ENCODE assay signal across 24 cellular contexts in the genomic region with DNA sequence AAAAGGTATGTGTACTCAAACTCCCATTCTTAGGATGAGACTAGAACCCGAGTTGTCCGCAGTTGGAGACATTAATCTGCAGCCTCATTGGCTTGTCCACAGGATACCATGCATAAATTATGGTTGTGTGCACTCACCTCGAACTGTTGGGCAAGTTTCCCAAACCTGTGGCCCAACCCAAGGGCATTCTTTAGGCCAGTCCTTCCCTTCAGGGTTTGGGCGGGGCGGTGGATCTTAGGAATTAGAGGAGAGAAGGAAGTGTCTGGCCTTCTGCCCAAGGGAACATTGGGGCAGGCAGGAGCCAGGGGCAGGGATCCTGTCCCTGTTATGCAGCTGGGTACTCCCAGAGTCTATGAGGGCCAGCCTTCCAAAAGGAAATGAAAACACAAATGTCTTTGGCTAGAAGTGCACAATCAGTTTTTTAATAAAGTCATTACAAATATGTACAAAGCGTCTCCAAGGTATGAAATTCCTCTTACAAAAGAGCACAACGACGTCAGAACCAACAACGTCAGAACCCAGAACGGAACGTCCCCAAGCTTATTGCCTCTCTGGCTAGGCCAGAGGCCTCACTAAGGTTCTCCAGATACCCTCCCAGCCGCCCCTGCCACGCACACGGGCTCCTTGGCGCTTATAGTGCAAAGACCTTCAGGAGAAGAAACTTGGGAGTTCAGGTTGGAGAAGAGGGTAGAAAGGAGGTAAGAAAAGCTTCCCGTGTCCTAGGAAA. TPM values are rescaled to one million over a fixed set of nuclear protein-coding genes. Genes with fewer than 3 reads are reported as not detected.
"Had no signal": no experiment of that assay in that cellular context is flagged by ENCODE, and none has a peak within 500 bp of the region (broad histone marks: within the 10 kb centered on the region; RNA-seq: fewer than 3 reads in every experiment).

No MANE protein-coding gene starts in this region.

- DNase-seq: activated B cell treated with CpG ODN at 0.5 μM for 24 hours; activated CD4-positive, alpha-beta T cell treated with anti-CD3 and anti-CD28 coated beads, Interleukin-2, amount 10 ng/mL, durations not matched to agents 24 days and 14 days; activated CD8-positive, alpha-beta memory T cell treated with anti-CD3 and anti-CD28 coated beads, Interleukin-2, amount 50 U/mL, for 48 hours; activated CD8-positive, alpha-beta T cell treated with anti-CD3 and anti-CD28 coated beads, Interleukin-2, amount 10 ng/mL, durations not matched to agents 7 days and 5 days; activated gamma-delta T cell treated with Interleukin-2 at 50 U/mL for 16 hours; amniotic stem cell; body of pancreas; central memory CD4-positive, alpha-beta T cell; effector CD4-positive, alpha-beta T cell; foreskin keratinocyte; glutamatergic neuron; hypothalamus; kidney glomerular epithelial cell; naive B cell; pancreas; sigmoid colon; T-helper 2 cell had no signal

- H3K9me3 ChIP-seq: body of pancreas, pancreas, sigmoid colon, thyroid gland had no signal

- ATAC-seq: activated CD8-positive, alpha-beta T cell treated with anti-CD3 and anti-CD28 coated beads, Interleukin-2, amount 10 ng/mL, durations not matched to agents 7 days and 5 days; body of pancreas; foreskin keratinocyte; pancreas; stimulated activated effector memory CD8-positive, alpha-beta T cell treated with anti-CD3 and anti-CD28 coated beads, Interleukin-12 subunit alpha, Interleukin-12 subunit beta, amount 100 ng/mL, for 72 hours had no signal

- H3K27ac Mint-ChIP-seq: activated B cell treated with CpG ODN at 0.5 μM for 24 hours; activated CD4-positive, alpha-beta T cell treated with anti-CD3 and anti-CD28 coated beads, Interleukin-2, amount 10 ng/mL, durations not matched to agents 24 days and 14 days; activated CD8-positive, alpha-beta T cell treated with anti-CD3 and anti-CD28 coated beads, Interleukin-2, amount 10 ng/mL, durations not matched to agents 7 days and 5 days; activated naive CD8-positive, alpha-beta T cell; mesothelial cell of epicardium; stimulated activated effector memory CD8-positive, alpha-beta T cell treated with anti-CD3 and anti-CD28 coated beads, Interleukin-12 subunit alpha, Interleukin-12 subunit beta, amount 100 ng/mL, for 72 hours had no signal

- H3K27me3 ChIP-seq: body of pancreas, thyroid gland had no signal

- H3K4me1 Mint-ChIP-seq: activated CD4-positive, alpha-beta T cell treated with anti-CD3 and anti-CD28 coated beads, Interleukin-2, amount 10 ng/mL, durations not matched to agents 24 days and 14 days; stimulated activated effector memory CD8-positive, alpha-beta T cell treated with anti-CD3 and anti-CD28 coated beads, Interleukin-12 subunit alpha, Interleukin-12 subunit beta, amount 100 ng/mL, for 72 hours had no signal

- H3K36me3 ChIP-seq: pancreas, sigmoid colon, thyroid gland had no signal

- H3K4me1 ChIP-seq: body of pancreas, foreskin keratinocyte, pancreas, sigmoid colon, thyroid gland had no signal

- H3K4me3 ChIP-seq: body of pancreas, coronary artery, lung, pancreas, sigmoid colon, thyroid gland had no signal

- H3K36me3 Mint-ChIP-seq: mesothelial cell of epicardium; naive B cell; stimulated activated effector memory CD8-positive, alpha-beta T cell treated with anti-CD3 and anti-CD28 coated beads, Interleukin-12 subunit alpha, Interleukin-12 subunit beta, amount 100 ng/mL, for 72 hours had no signal

- H3K9me3 Mint-ChIP-seq: activated B cell treated with CpG ODN at 0.5 μM for 24 hours; activated CD4-positive, alpha-beta T cell treated with anti-CD3 and anti-CD28 coated beads, Interleukin-2, amount 10 ng/mL, durations not matched to agents 24 days and 14 days; mesothelial cell of epicardium; stimulated activated effector memory CD8-positive, alpha-beta T cell treated with anti-CD3 and anti-CD28 coated beads, Interleukin-12 subunit alpha, Interleukin-12 subunit beta, amount 100 ng/mL, for 72 hours had no signal

- H3K27ac ChIP-seq: body of pancreas, coronary artery, foreskin keratinocyte, pancreas, sigmoid colon, thyroid gland had no signal

- H3K27me3 Mint-ChIP-seq: activated B cell treated with CpG ODN at 0.5 μM for 24 hours, naive B cell had no signal

- H3K4me3 Mint-ChIP-seq: activated B cell treated with CpG ODN at 0.5 μM for 24 hours; activated CD4-positive, alpha-beta T cell treated with anti-CD3 and anti-CD28 coated beads, Interleukin-2, amount 10 ng/mL, durations not matched to agents 24 days and 14 days; activated CD8-positive, alpha-beta T cell treated with anti-CD3 and anti-CD28 coated beads, Interleukin-2, amount 10 ng/mL, durations not matched to agents 7 days and 5 days; activated naive CD8-positive, alpha-beta T cell; mesothelial cell of epicardium; stimulated activated effector memory CD8-positive, alpha-beta T cell treated with anti-CD3 and anti-CD28 coated beads, Interleukin-12 subunit alpha, Interleukin-12 subunit beta, amount 100 ng/mL, for 72 hours had no signal

RNA-seq across cellular contexts. Expression of gene HRK, which starts 25.3 kb away (rescaled TPM):
- total RNA-seq: activated CD4-positive, alpha-beta T cell treated with anti-CD3 and anti-CD28 coated beads, Interleukin-2, amount 10 ng/mL, durations not matched to agents 24 days and 14 days; activated CD8-positive, alpha-beta T cell treated with anti-CD3 and anti-CD28 coated beads, Interleukin-2, amount 10 ng/mL, durations not matched to agents 7 days and 5 days; body of pancreas; endothelial cell of umbilical vein; foreskin keratinocyte had no signal
